9 cellular contexts compared by ENCODE assay signal in genomic region chr7:44038961-44039558, GRCh38. TPM values are rescaled to one million over a fixed set of nuclear protein-coding genes. Genes with fewer than 3 reads are reported as not detected.
A peak's percentile ranks its signal among the peaks of the same experiment; 100 is the strongest.
DNase-seq lines count a peak whose midpoint lies in the region; ATAC-seq and TF ChIP-seq lines count a peak whose summit lies in the region.
"Not testable (repeated sequence)": the region's sequence is repeated elsewhere in the genome, so short reads cannot be mapped to it uniquely, and the experiment has no call there.
"Had no signal": no experiment of that assay in that cellular context is flagged by ENCODE, and none has a peak within 500 bp of the region (broad histone marks: within the 10 kb centered on the region; RNA-seq: fewer than 3 reads in every experiment).

No MANE protein-coding gene starts in this region.

- peak; percentile 56 for ATAC-seq in HG02610 (IDR thresholded peaks at IDR 0.05; ENCODE audit: unreplicated experiment)

- H3K27ac Mint-ChIP-seq in T-helper 1 cell treated with Interleukin-12 subunit alpha and Interleukin-12 subunit beta and Interleukin-4 antibody, amounts not matched to agents 30 μg/mL and 1 μg/mL, for 36 hours = peak overlapping the region; percentile 85
- H3K27ac Mint-ChIP-seq in activated naive CD8-positive, alpha-beta T cell treated with anti-CD3 and anti-CD28 coated beads for 36 hours = peak overlapping the region; percentile 79
- peak overlapping the region; percentile 99 for H3K27ac Mint-ChIP-seq in glutamatergic neuron (ENCODE audit: unreplicated experiment)

- H3K27me3 ChIP-seq in osteoblast (ENCODE audit: insufficient read depth, low read length); subcutaneous abdominal adipose tissue (ENCODE audit: control insufficient read depth in 5 of 5, insufficient read depth in 4 of 5, low read length in 5 of 5): not testable (repeated sequence)

- H3K9me3 Mint-ChIP-seq in T-helper 1 cell treated with Interleukin-12 subunit alpha and Interleukin-12 subunit beta and Interleukin-4 antibody, amounts not matched to agents 30 μg/mL and 1 μg/mL, for 36 hours; activated naive CD8-positive, alpha-beta T cell treated with anti-CD3 and anti-CD28 coated beads for 36 hours: not testable (repeated sequence)
- H3K9me3 Mint-ChIP-seq in glutamatergic neuron (ENCODE audit: unreplicated experiment) = peaks cover 13% of the 10 kb centered on the region

- H3K4me3 ChIP-seq in osteoblast (ENCODE audit: insufficient read depth, low read length) = not testable (repeated sequence)
- H3K4me3 ChIP-seq in subcutaneous abdominal adipose tissue (ENCODE audit: low read depth in 1 of 5, low read length in 5 of 5) = peak overlapping the region; percentile 50 to 63 (median 59)

- peak; percentile 42 for DNase-seq in GM03348 (ENCODE audit: low spot score)
- peak; percentile 93 to 99 (median 97) for DNase-seq in NCI-H1417 (lab: John Stamatoyannopoulos, UW)
- DNase-seq in activated naive CD8-positive, alpha-beta T cell treated with anti-CD3 and anti-CD28 coated beads for 36 hours = peak; percentile 87
- peak; percentile 98 for DNase-seq in glutamatergic neuron
- DNase-seq in osteoblast (ENCODE audit: insufficient read length, low spot score, missing footprints) = not testable (repeated sequence)

- H3K27me3 Mint-ChIP-seq in T-helper 1 cell treated with Interleukin-12 subunit alpha and Interleukin-12 subunit beta and Interleukin-4 antibody, amounts not matched to agents 30 μg/mL and 1 μg/mL, for 36 hours (ENCODE audit: low read depth); activated naive CD8-positive, alpha-beta T cell treated with anti-CD3 and anti-CD28 coated beads for 36 hours: not testable (repeated sequence)
- peaks cover 11% of the 10 kb centered on the region for H3K27me3 Mint-ChIP-seq in glutamatergic neuron (ENCODE audit: unreplicated experiment)

- not testable (repeated sequence) for H4K20me1 ChIP-seq in osteoblast (ENCODE audit: insufficient read depth, low read length)

- not testable (repeated sequence) for H3K79me2 ChIP-seq in osteoblast (ENCODE audit: insufficient read depth, low read length)

- H3K36me3 ChIP-seq in osteoblast (ENCODE audit: insufficient read depth, low read length); subcutaneous abdominal adipose tissue (ENCODE audit: control insufficient read depth in 5 of 5, insufficient read depth in 5 of 5, low read length in 5 of 5): not testable (repeated sequence)

- H3K4me1 Mint-ChIP-seq in T-helper 1 cell treated with Interleukin-12 subunit alpha and Interleukin-12 subunit beta and Interleukin-4 antibody, amounts not matched to agents 30 μg/mL and 1 μg/mL, for 36 hours (ENCODE audit: low read depth) = peaks cover 15% of the 10 kb centered on the region
- H3K4me1 Mint-ChIP-seq in activated naive CD8-positive, alpha-beta T cell treated with anti-CD3 and anti-CD28 coated beads for 36 hours = peaks cover 16% of the 10 kb centered on the region
- not testable (repeated sequence) for H3K4me1 Mint-ChIP-seq in glutamatergic neuron (ENCODE audit: low read depth, unreplicated experiment)

- H2AFZ ChIP-seq in osteoblast (ENCODE audit: low read length) = peak overlapping the region; percentile 14

- H3K9me3 ChIP-seq in osteoblast (ENCODE audit: low read depth, low read length); subcutaneous abdominal adipose tissue (ENCODE audit: control insufficient read depth in 5 of 5, low read length in 5 of 5): not testable (repeated sequence)

- not testable (repeated sequence) for H3K27ac ChIP-seq in osteoblast (ENCODE audit: low read depth, low read length); subcutaneous abdominal adipose tissue (ENCODE audit: low read depth, low read length)

- H3K36me3 Mint-ChIP-seq in T-helper 1 cell treated with Interleukin-12 subunit alpha and Interleukin-12 subunit beta and Interleukin-4 antibody, amounts not matched to agents 30 μg/mL and 1 μg/mL, for 36 hours (ENCODE audit: low read depth); glutamatergic neuron (ENCODE audit: unreplicated experiment): not testable (repeated sequence)
- peaks cover 10% of the 10 kb centered on the region for H3K36me3 Mint-ChIP-seq in activated naive CD8-positive, alpha-beta T cell treated with anti-CD3 and anti-CD28 coated beads for 36 hours

- not testable (repeated sequence) for TF ChIP-seq CTCF in glutamatergic neuron (IDR thresholded peaks at IDR 0.05; ENCODE audit: partially characterized antibody, unreplicated experiment); osteoblast (IDR thresholded peaks at IDR 0.05; ENCODE audit: extremely low read depth, low read depth, low read length)

- H3K9ac ChIP-seq in subcutaneous abdominal adipose tissue (ENCODE audit: low read length in 5 of 5) = not testable (repeated sequence)

- not testable (repeated sequence) for H3K4me2 ChIP-seq in osteoblast (ENCODE audit: insufficient read depth, low read length)

- peak overlapping the region; percentile 71 for H3K4me3 Mint-ChIP-seq in T-helper 1 cell treated with Interleukin-12 subunit alpha and Interleukin-12 subunit beta and Interleukin-4 antibody, amounts not matched to agents 30 μg/mL and 1 μg/mL, for 36 hours
- peak overlapping the region; percentile 72 for H3K4me3 Mint-ChIP-seq in activated naive CD8-positive, alpha-beta T cell treated with anti-CD3 and anti-CD28 coated beads for 36 hours
- peak overlapping the region; percentile 83 for H3K4me3 Mint-ChIP-seq in glutamatergic neuron (ENCODE audit: unreplicated experiment)

- H3K4me1 ChIP-seq in osteoblast (ENCODE audit: insufficient read depth, low read length) = not testable (repeated sequence)
- H3K4me1 ChIP-seq in subcutaneous abdominal adipose tissue (ENCODE audit: control insufficient read depth in 5 of 5, insufficient read depth in 5 of 5, low read length in 5 of 5) = peaks cover 3 to 19% (median 7%) of the 10 kb centered on the region in 5 donors

RNA-seq across cellular contexts. Expression of gene DBNL, which starts 5.4 kb away (rescaled TPM):
- 100 to 1,000 TPM; 131 to 136 TPM for total RNA-seq in activated naive CD8-positive, alpha-beta T cell treated with anti-CD3 and anti-CD28 coated beads for 36 hours
- total RNA-seq in glutamatergic neuron (ENCODE audit: unreplicated experiment) (154 TPM), osteoblast (97.5 and 105 TPM in 2 replicates)

RNA-seq across cellular contexts. Expression of gene PGAM2, which starts 26.3 kb away (rescaled TPM):
- total RNA-seq in activated naive CD8-positive, alpha-beta T cell treated with anti-CD3 and anti-CD28 coated beads for 36 hours = under 1 TPM; 0.34 to 0.43 TPM
- total RNA-seq in glutamatergic neuron (ENCODE audit: unreplicated experiment) (13.3 TPM), osteoblast (0.29 and 0.36 TPM in 2 replicates)
- total RNA-seq: pulmonary artery endothelial cell had no signal

RNA-seq across cellular contexts. Expression of gene SPDYE1, which starts 41.4 kb away (rescaled TPM):
- total RNA-seq in activated naive CD8-positive, alpha-beta T cell treated with anti-CD3 and anti-CD28 coated beads for 36 hours = not detected
- not detected for total RNA-seq in glutamatergic neuron (ENCODE audit: unreplicated experiment)
- not detected in 2 replicates for total RNA-seq in osteoblast
- total RNA-seq: pulmonary artery endothelial cell had no signal

RNA-seq across cellular contexts. Expression of gene POLM, which starts 43.3 kb away (rescaled TPM):
- 10 to 100 TPM; 32.5 to 35.2 TPM for total RNA-seq in activated naive CD8-positive, alpha-beta T cell treated with anti-CD3 and anti-CD28 coated beads for 36 hours
- total RNA-seq in glutamatergic neuron (ENCODE audit: unreplicated experiment) = 28.8 TPM
- total RNA-seq in osteoblast = 35.9 and 40.9 TPM in 2 replicates
